16 cellular contexts compared by ENCODE assay signal in genomic region chr6:125273965-125274364, GRCh38. TPM values are rescaled to one million over a fixed set of nuclear protein-coding genes. Genes with fewer than 3 reads are reported as not detected.
DNase-seq lines count a peak whose midpoint lies in the region; ATAC-seq and TF ChIP-seq lines count a peak whose summit lies in the region.
"Had no signal": no experiment of that assay in that cellular context is flagged by ENCODE, and none has a peak within 500 bp of the region (broad histone marks: within the 10 kb centered on the region; RNA-seq: fewer than 3 reads in every experiment).

No MANE protein-coding gene starts in this region.

- TF ChIP-seq POLR2A in HCT116 (IDR thresholded peaks at IDR 0.05; ENCODE audit: borderline replicate concordance, extremely low read depth, insufficient read depth, insufficient read length), result no peak

- TF ChIP-seq RAD21 in HCT116 (IDR thresholded peaks at IDR 0.05; ENCODE audit: low read depth), result no peak; the same call in 1 of the 2 replicates

- H3K9me2 ChIP-seq in HCT116 (ENCODE audit: insufficient read depth), result no peaks in the 10 kb centered on the region

- CTCF ChIA-PET in HCT116 (lab: Charles Lee), result no interaction called here
- CTCF ChIA-PET in CD4-positive, alpha-beta T cell (lab: Charles Lee), result no interaction called here

- intact Hi-C loops in HCT116 (cut with micrococcal nuclease), result no loop called here
- intact Hi-C loops in CD4-positive, alpha-beta T cell (cut with DNase I, micrococcal nuclease), result no loop called here

- no peaks in the 10 kb centered on the region for H4K20me1 ChIP-seq in HCT116 (ENCODE audit: insufficient read depth)

- no peak overlapping the region for H3K9ac ChIP-seq in HCT116 (ENCODE audit: low read length)

- peaks cover 8 to 16% of the 10 kb centered on the region in 2 experiments; a peak in 2 of 4 replicates for H3K36me3 ChIP-seq in HCT116 (ENCODE audit: control insufficient read depth in 1 of 2, insufficient read depth in 2 of 2, low read length in 2 of 2)

- no peak overlapping the region for H3K4me3 ChIP-seq in HCT116 (replicated peaks in 1 of 2; ENCODE audit: low read depth in 1 of 2, low read length in 2 of 2)
- H3K4me3 ChIP-seq: SK-N-MC had no signal

- TSS peak; percentile 16 for BruUV-seq in HCT116 (replicated peaks; lab: Mats Ljungman, UMichigan)

- peaks cover 21% of the 10 kb centered on the region for H3K4me1 Mint-ChIP-seq in CD4-positive, alpha-beta T cell (ENCODE audit: low read depth)

- H3K27me3 ChIP-seq in HCT116 (ENCODE audit: insufficient read depth, low read length), result no peaks in the 10 kb centered on the region
- H3K27me3 ChIP-seq in CD4-positive, alpha-beta T cell (ENCODE audit: control insufficient read depth, insufficient read depth, low read length), result no peaks in the 10 kb centered on the region

- peaks cover 77% of the 10 kb centered on the region for H3K36me3 Mint-ChIP-seq in CD4-positive, alpha-beta T cell (ENCODE audit: low read depth)

- no peaks in the 10 kb centered on the region for H3K9me3 ChIP-seq in HCT116 (ENCODE audit: control insufficient read depth in 1 of 2, insufficient read depth in 1 of 2, low read depth in 1 of 2, low read length in 2 of 2)
- no peaks in the 10 kb centered on the region for H3K9me3 ChIP-seq in CD4-positive, alpha-beta T cell (ENCODE audit: control insufficient read depth, low read length)

- DNase-seq in HCT116 (ENCODE audit: low read depth, low spot score) (peak; percentile 10), NCI-H69 (lab: John Stamatoyannopoulos, UW) (peak; percentile 99), cerebellum (ENCODE audit: low spot score) (peak; percentile 38), non-pigmented ciliary epithelial cell (ENCODE audit: low read depth) (peak; percentile 66), GM03348 (ENCODE audit: low spot score) (no peak)
- DNase-seq in activated CD8-positive, alpha-beta memory T cell treated with anti-CD3 and anti-CD28 coated beads for 24 hours, result no peak
- DNase-seq in CD4-positive, alpha-beta T cell, result no peak
- DNase-seq: activated CD4-positive, alpha-beta T cell treated with anti-CD3 and anti-CD28 coated beads for 36 hours; activated gamma-delta T cell; DMS79; effector CD8-positive, alpha-beta T cell; stimulated activated CD4-positive, alpha-beta T cell treated with anti-CD3 and anti-CD28 coated beads, Interleukin-12 subunit alpha, Interleukin-12 subunit beta, amount 100 ng/mL, for 4 hours; stimulated activated CD8-positive, alpha-beta memory T cell treated with anti-CD3 and anti-CD28 coated beads, Interleukin-4, amount 100 ng/mL, for 48 hours had no signal

- H3K27ac ChIP-seq in HCT116 (ENCODE audit: low read depth, low read length), result no peak overlapping the region
- H3K27ac ChIP-seq in CD4-positive, alpha-beta T cell (ENCODE audit: low read depth, low read length), result no peak overlapping the region
- H3K27ac ChIP-seq: SK-N-MC had no signal

- H3K4me2 ChIP-seq in HCT116 (ENCODE audit: low read length), result 0 out of 2 replicates have a peak overlapping the region, but pooled peaks have one; percentile 0

- no peaks in the 10 kb centered on the region for H3K9me3 Mint-ChIP-seq in CD4-positive, alpha-beta T cell
- H3K9me3 Mint-ChIP-seq: natural killer cell treated with Interleukin-12 subunit alpha and Interleukin-12 subunit beta and Interleukin-15 and Interleukin-18, amount 100 ng/mL, for 72 hours had no signal

- RAD21 ChIA-PET in HCT116 (lab: Charles Lee; ENCODE audit: low non-redundant PET in 1 of 2, low total read pairs in 2 of 2, uncharacterized antibody in 2 of 2, unreplicated experiment in 2 of 2), result no interaction called here

- H3K79me2 ChIP-seq in HCT116 (ENCODE audit: insufficient read depth, low read length), result peaks cover 10% of the 10 kb centered on the region

- peaks cover 0 to 7% of the 10 kb centered on the region in 2 experiments; a peak in 1 of 4 replicates for H3K4me1 ChIP-seq in HCT116 (ENCODE audit: control insufficient read depth in 1 of 2, insufficient read depth in 2 of 2, low read length in 2 of 2)

- peak; percentile 55 for ATAC-seq in HCT116
- no peak for ATAC-seq in GM18867 (IDR thresholded peaks at IDR 0.05; ENCODE audit: unreplicated experiment)
- ATAC-seq in CD4-positive, alpha-beta T cell (ENCODE audit: poor library complexity), result no peak
- ATAC-seq: activated CD4-positive, alpha-beta T cell treated with anti-CD3 and anti-CD28 coated beads for 36 hours; natural killer cell treated with Interleukin-12 subunit alpha and Interleukin-12 subunit beta and Interleukin-15 and Interleukin-18, amount 100 ng/mL, for 72 hours had no signal

- no peak for TF ChIP-seq CTCF in HCT116 (IDR thresholded peaks at IDR 0.05 in 2 of 3, conservative IDR thresholded peaks at IDR 0.05 in 1 of 3; ENCODE audit: borderline replicate concordance in 1 of 3, insufficient read depth in 1 of 3, low read depth in 2 of 3, low read length in 2 of 3)
- no peak for TF ChIP-seq CTCF in CD4-positive, alpha-beta T cell (IDR thresholded peaks at IDR 0.05)

- H3K4me3 Mint-ChIP-seq in CD4-positive, alpha-beta T cell, result no peak overlapping the region
- H3K4me3 Mint-ChIP-seq: activated CD4-positive, alpha-beta T cell treated with anti-CD3 and anti-CD28 coated beads for 36 hours; natural killer cell treated with Interleukin-12 subunit alpha and Interleukin-12 subunit beta and Interleukin-15 and Interleukin-18, amount 100 ng/mL, for 72 hours had no signal

- POLR2A ChIA-PET in HCT116 (lab: Charles Lee), result interaction anchor here (1.2 kb wide), 1 partner anchor 72 kb away, joined by 3 read pairs; no protein-coding TSS in a partner anchor
- POLR2A ChIA-PET in CD4-positive, alpha-beta T cell (lab: Charles Lee), result no interaction called here

- H3K27me3 Mint-ChIP-seq in CD4-positive, alpha-beta T cell, result no peaks in the 10 kb centered on the region
- H3K27me3 Mint-ChIP-seq: activated CD4-positive, alpha-beta T cell treated with anti-CD3 and anti-CD28 coated beads for 36 hours; natural killer cell treated with Interleukin-12 subunit alpha and Interleukin-12 subunit beta and Interleukin-15 and Interleukin-18, amount 100 ng/mL, for 72 hours had no signal

- H3K27ac Mint-ChIP-seq in CD4-positive, alpha-beta T cell, result no peak overlapping the region
- H3K27ac Mint-ChIP-seq: activated CD4-positive, alpha-beta T cell treated with anti-CD3 and anti-CD28 coated beads for 36 hours; natural killer cell treated with Interleukin-12 subunit alpha and Interleukin-12 subunit beta and Interleukin-15 and Interleukin-18, amount 100 ng/mL, for 72 hours had no signal

- no peak overlapping the region for H2AFZ ChIP-seq in HCT116 (ENCODE audit: low read depth, low read length, poor library complexity, severe bottlenecking)

TF ChIP-seq in HCT116, 20 proteins besides CTCF, POLR2A, EP300 and RAD21:
- TF ChIP-seq FOSL1 (IDR thresholded peaks at IDR 0.05; ENCODE audit: low read depth) (no peak), EZH2 (IDR thresholded peaks at IDR 0.05) (no peak), JUND (IDR thresholded peaks at IDR 0.05) (peak; percentile 33; the same call in 1 of the 2 replicates), ELF1 (IDR thresholded peaks at IDR 0.05; ENCODE audit: borderline replicate concordance, low read depth) (no peak)
TF ChIP-seq in HCT116: peak in this region for 1.

RNA-seq across cellular contexts. Expression of gene HDDC2, which starts 27.8 kb away (rescaled TPM):
- total RNA-seq in HCT116 (2021; ENCODE audit: unreplicated experiment) (95.6 TPM), cerebellum (36.0 TPM)
- 81.4 and 103 TPM in 2 replicates for polyA plus RNA-seq in HCT116 (2012)
- total RNA-seq in CD4-positive, alpha-beta T cell, result 10 to 100 TPM; 19.4 to 21.6 TPM

Comparison
In these comparisons a context has a peak if more than half of its experiments do, and no peak if none do; other contexts are left out.
1. DNase-seq: peak in HCT116 (single experiment), NCI-H69 (single experiment), cerebellum (single experiment) and non-pigmented ciliary epithelial cell (single experiment); none in activated CD8-positive, alpha-beta memory T cell treated with anti-CD3 and anti-CD28 coated beads for 24 hours (single experiment), CD4-positive, alpha-beta T cell (0 of 10) and GM03348 (single experiment).